In the genomic region with DNA sequence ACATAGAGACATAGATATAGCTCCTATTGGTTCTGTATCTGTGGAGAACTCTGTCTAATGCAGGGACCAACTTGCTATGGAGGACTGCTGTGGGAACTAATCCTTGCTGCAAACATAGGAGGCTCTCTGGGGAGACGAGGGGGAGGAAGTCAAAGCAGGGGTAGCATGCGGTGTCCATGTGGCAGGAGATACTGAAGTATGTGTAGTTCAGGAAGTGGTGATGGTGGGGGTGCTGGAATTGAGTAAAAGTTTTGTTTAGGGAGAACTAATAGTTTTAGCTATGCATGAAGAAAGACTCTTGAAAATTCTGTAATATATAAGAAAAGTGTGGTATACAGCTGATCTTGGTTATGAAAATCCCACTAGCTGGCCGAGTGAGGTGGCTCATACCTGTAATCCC, we compare ENCODE assay signal across 8 cellular contexts.
DNase-seq lines count a peak whose midpoint lies in the region; ATAC-seq lines count a peak whose summit lies in the region.

No MANE protein-coding gene starts in this region.

- no peaks in the 10 kb centered on the region for H3K9me3 Mint-ChIP-seq in activated T-helper 2 cell treated with anti-CD3 and anti-CD28 coated beads, Interferon-gamma antibody, Interleukin-2, Interleukin-4, amounts not matched to agents 10 μg/mL and 5 μg/mL and 100 μg/mL, durations not matched to agents 14 hours and 24 hours and 36 hours

- H3K79me2 ChIP-seq in GM23248 (ENCODE audit: insufficient read depth): no peaks in the 10 kb centered on the region

- H2AFZ ChIP-seq in GM23248: no peak overlapping the region

- H3K27me3 Mint-ChIP-seq in activated T-helper 2 cell treated with anti-CD3 and anti-CD28 coated beads, Interferon-gamma antibody, Interleukin-2, Interleukin-4, amounts not matched to agents 10 μg/mL and 5 μg/mL and 100 μg/mL, durations not matched to agents 14 hours and 24 hours and 36 hours (ENCODE audit: low read depth): no peaks in the 10 kb centered on the region

- WGBS in GM23248 (ENCODE audit: low coverage in 1 of 2, low lambda C conversion rate in 2 of 2, missing lambda C conversion rate in 2 of 2), 2 experiments: 94 to 96% methylated on average over 3 of the region's 3 CpGs

- peaks cover 66% of the 10 kb centered on the region for H3K4me1 Mint-ChIP-seq in activated T-helper 2 cell treated with anti-CD3 and anti-CD28 coated beads, Interferon-gamma antibody, Interleukin-2, Interleukin-4, amounts not matched to agents 10 μg/mL and 5 μg/mL and 100 μg/mL, durations not matched to agents 14 hours and 24 hours and 36 hours (ENCODE audit: low read depth)

- in situ Hi-C loops in GM23248 (cut with MboI): no loop called here

- peak; percentile 71 for ATAC-seq in HG03432 (IDR thresholded peaks at IDR 0.05; ENCODE audit: unreplicated experiment)
- peak; percentile 60 for ATAC-seq in sciatic nerve
- ATAC-seq in GM19328 (IDR thresholded peaks at IDR 0.05; ENCODE audit: unreplicated experiment): no peak

- no peaks in the 10 kb centered on the region for H3K27me3 ChIP-seq in GM23248 (replicated peaks; ENCODE audit: insufficient read depth)

- peak overlapping the region; percentile 79 for H3K27ac Mint-ChIP-seq in activated T-helper 2 cell treated with anti-CD3 and anti-CD28 coated beads, Interferon-gamma antibody, Interleukin-2, Interleukin-4, amounts not matched to agents 10 μg/mL and 5 μg/mL and 100 μg/mL, durations not matched to agents 14 hours and 24 hours and 36 hours

- H3K4me3 Mint-ChIP-seq in activated T-helper 2 cell treated with anti-CD3 and anti-CD28 coated beads, Interferon-gamma antibody, Interleukin-2, Interleukin-4, amounts not matched to agents 10 μg/mL and 5 μg/mL and 100 μg/mL, durations not matched to agents 14 hours and 24 hours and 36 hours (ENCODE audit: low read depth): peak overlapping the region; percentile 34

- no peak overlapping the region for H3K9ac ChIP-seq in GM23248

- intact Hi-C loops in activated T-helper 2 cell treated with anti-CD3 and anti-CD28 coated beads, Interferon-gamma antibody, Interleukin-2, Interleukin-4, amounts not matched to agents 10 μg/mL and 5 μg/mL and 100 μg/mL, durations not matched to agents 14 hours and 24 hours and 36 hours (cut with micrococcal nuclease): loop anchor here (1.0 kb wide), 1 partner anchor 8 kb away; no protein-coding TSS in a partner anchor
- intact Hi-C loops in sciatic nerve (cut with DNase I): no loop called here

- H3K4me1 ChIP-seq in GM23248 (ENCODE audit: insufficient read depth): peaks cover 12% of the 10 kb centered on the region

- H3K36me3 Mint-ChIP-seq in activated T-helper 2 cell treated with anti-CD3 and anti-CD28 coated beads, Interferon-gamma antibody, Interleukin-2, Interleukin-4, amounts not matched to agents 10 μg/mL and 5 μg/mL and 100 μg/mL, durations not matched to agents 14 hours and 24 hours and 36 hours (ENCODE audit: low read depth): peaks cover 50% of the 10 kb centered on the region

- H3K36me3 ChIP-seq in GM23248 (ENCODE audit: low read depth): no peaks in the 10 kb centered on the region

- H3K9me2 ChIP-seq in GM23248 (ENCODE audit: insufficient read depth): no peaks in the 10 kb centered on the region

- H3K27ac ChIP-seq in GM23248: no peak overlapping the region

- no peaks in the 10 kb centered on the region for H3K9me3 ChIP-seq in GM23248 (ENCODE audit: low read depth)

- peak; percentile 36 for DNase-seq in activated CD8-positive, alpha-beta memory T cell treated with anti-CD3 and anti-CD28 coated beads, Interleukin-2, amount 50 U/mL, for 4 hours
- no peak for DNase-seq in activated CD8-positive, alpha-beta memory T cell treated with anti-CD3 and anti-CD28 coated beads, Interleukin-2, amount 50 U/mL, for 48 hours
- no peak for DNase-seq in activated T-helper 2 cell treated with anti-CD3 and anti-CD28 coated beads, Interferon-gamma antibody, Interleukin-2, Interleukin-4, amounts not matched to agents 10 μg/mL and 5 μg/mL and 100 μg/mL, durations not matched to agents 14 hours and 24 hours and 36 hours (ENCODE audit: low spot score)
- DNase-seq in sciatic nerve (ENCODE audit: low spot score): no peak
- no peak for DNase-seq in GM23248
- DNase-seq in cerebellar cortex (ENCODE audit: low spot score): no peak

- no peak overlapping the region for H3K4me3 ChIP-seq in GM23248

- no peaks in the 10 kb centered on the region for H4K20me1 ChIP-seq in GM23248 (ENCODE audit: insufficient read depth)

- H3F3A ChIP-seq in GM23248 (ENCODE audit: insufficient read depth): peaks cover 7% of the 10 kb centered on the region; the same call in 1 of the 2 replicates

- no peak overlapping the region for H3K4me2 ChIP-seq in GM23248 (ENCODE audit: unreplicated experiment)
